Comparison of ENCODE assay signal across 23 cellular contexts in the genomic region with DNA sequence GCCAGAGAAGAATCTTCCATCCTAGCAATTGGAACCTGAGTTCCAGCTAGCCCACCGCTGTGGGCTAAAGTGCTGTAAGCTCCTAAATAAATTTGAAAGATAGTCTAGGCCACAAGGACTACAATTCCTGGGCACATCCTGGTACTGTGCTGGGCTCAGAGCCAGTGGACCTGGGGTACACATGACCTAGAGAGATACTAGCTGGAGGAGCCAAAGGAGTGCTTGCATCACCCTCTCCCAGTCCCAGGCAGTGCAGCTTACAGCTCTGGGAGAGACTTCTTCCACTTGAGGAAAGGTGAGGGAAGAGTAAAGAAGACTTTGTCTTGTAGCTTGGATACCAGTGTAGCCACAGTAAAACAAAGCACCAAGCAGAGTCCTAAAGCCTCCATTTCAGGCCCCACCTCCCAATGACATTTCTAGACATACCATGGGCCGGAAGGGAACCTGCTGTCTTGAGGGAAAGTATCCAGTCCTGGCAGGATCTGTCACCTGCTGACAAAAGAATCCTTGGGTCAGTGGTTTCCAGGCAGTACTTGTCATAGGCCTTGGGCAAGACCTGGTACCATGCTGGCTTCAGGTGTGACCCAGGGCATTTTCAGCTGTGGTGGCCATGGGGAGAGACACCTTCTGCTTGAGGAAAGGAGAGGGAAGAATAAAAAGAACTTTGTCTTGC.
DNase-seq lines count a peak whose midpoint lies in the region; ATAC-seq and TF ChIP-seq lines count a peak whose summit lies in the region.
"Had no signal": no experiment of that assay in that cellular context is flagged by ENCODE, and none has a peak within 500 bp of the region (broad histone marks: within the 10 kb centered on the region; RNA-seq: fewer than 3 reads in every experiment).

No MANE protein-coding gene starts in this region.

- BruUV-seq in Caco-2 (replicated peaks; lab: Mats Ljungman, UMichigan) (no TSS peak), IMR-90 (replicated peaks; lab: Mats Ljungman, UMichigan) (no TSS peak)

- 0 out of 4 replicates have a peak, but pooled peaks cover 0 to 10% of the 10 kb centered on the region in 2 experiments for H3K79me1 ChIP-seq in IMR-90 (ENCODE audit: low read depth in 1 of 2, low read length in 2 of 2)

- no peaks in the 10 kb centered on the region for H3K27me3 ChIP-seq in Caco-2 (replicated peaks; ENCODE audit: control insufficient read depth, insufficient read depth, low read length)
- no peaks in the 10 kb centered on the region for H3K27me3 ChIP-seq in IMR-90 (ENCODE audit: control insufficient read depth, insufficient read depth, low read length)
- H3K27me3 ChIP-seq in endodermal cell (ENCODE audit: control insufficient read depth, insufficient read depth, low read length, poor library complexity, severe bottlenecking) = no peaks in the 10 kb centered on the region
- no peaks in the 10 kb centered on the region for H3K27me3 ChIP-seq in right lobe of liver

- peak overlapping the region; percentile 30; the same call in 1 of the 2 replicates for H4K5ac ChIP-seq in IMR-90 (ENCODE audit: low read depth, low read length)

- H3K27ac ChIP-seq in IMR-90 (ENCODE audit: insufficient read depth, low read length) = peak overlapping the region; percentile 43
- H3K27ac ChIP-seq in endodermal cell (ENCODE audit: low read depth, low read length) = no peak overlapping the region
- H3K27ac ChIP-seq in right lobe of liver = no peak overlapping the region
- H3K27ac ChIP-seq in coronary artery = no peak overlapping the region
- H3K27ac ChIP-seq: skin epidermis, VCaP had no signal

- H2AFZ ChIP-seq in IMR-90 (replicated peaks; ENCODE audit: low read length, poor library complexity) = no peak overlapping the region

- H3K36me3 Mint-ChIP-seq in Caco-2 (ENCODE audit: insufficient read depth, unreplicated experiment) = peaks cover 68% of the 10 kb centered on the region
- peaks cover 51% of the 10 kb centered on the region for H3K36me3 Mint-ChIP-seq in endodermal cell (ENCODE audit: low read depth)
- peaks cover 37% of the 10 kb centered on the region for H3K36me3 Mint-ChIP-seq in endothelial cell (ENCODE audit: low read depth, unreplicated experiment)

- dilution Hi-C loops in IMR-90 (cut with HindIII; ENCODE audit: low sequenced_read_pairs, unreplicated experiment) = no loop called here

- H3K23ac ChIP-seq in IMR-90 (ENCODE audit: low read depth, low read length) = peak overlapping the region; percentile 55

- WGBS in IMR-90 (ENCODE audit: extremely low coverage in 2 of 2, insufficient read length in 1 of 2), 2 experiments = no CpG with 5 or more reads among the region's 2 CpGs
- WGBS in endodermal cell (ENCODE audit: insufficient coverage in 1 of 2, insufficient read length in 1 of 2), 2 experiments = 89 to 100% methylated on average over 1 to 2 of the region's 2 CpGs
- 83% methylated on average over 1 of the region's 2 CpGs for WGBS in right lobe of liver (ENCODE audit: insufficient coverage, low coverage, low lambda C conversion rate, missing lambda C conversion rate)

- H3K9ac ChIP-seq in IMR-90 (ENCODE audit: low read depth, low read length) (no peak overlapping the region), endodermal cell (ENCODE audit: extremely low read depth, low read length, poor library complexity, severe bottlenecking) (no peak overlapping the region)

- no peaks in the 10 kb centered on the region for H3K4me1 ChIP-seq in Caco-2
- H3K4me1 ChIP-seq in IMR-90 (ENCODE audit: control insufficient read depth, insufficient read depth, low read length) = peaks cover 16% of the 10 kb centered on the region
- no peaks in the 10 kb centered on the region for H3K4me1 ChIP-seq in endodermal cell (ENCODE audit: control insufficient read depth, insufficient read depth, low read length)
- H3K4me1 ChIP-seq in right lobe of liver = no peaks in the 10 kb centered on the region

- intact Hi-C loops in Caco-2 (cut with micrococcal nuclease; ENCODE audit: unreplicated experiment) = no loop called here
- intact Hi-C loops in IMR-90 (cut with micrococcal nuclease) = no loop called here
- intact Hi-C loops in right lobe of liver (cut with DNase I) = no loop called here

- in situ Hi-C loops in IMR-90 (cut with MboI; ENCODE audit: low sequenced_read_pairs) = no loop called here

- H2AK9ac ChIP-seq in IMR-90 (replicated peaks; ENCODE audit: low read depth, low read length, poor library complexity) = no peak overlapping the region

- no peak for TF ChIP-seq RAD21 in IMR-90 (IDR thresholded peaks at IDR 0.05; ENCODE audit: low read length)

- H2BK120ac ChIP-seq in IMR-90 (ENCODE audit: low read depth, low read length) = peak overlapping the region; percentile 83

- peak overlapping the region; percentile 77 for H2BK5ac ChIP-seq in IMR-90 (ENCODE audit: low read depth, low read length, poor library complexity, severe bottlenecking)

- H3K27ac Mint-ChIP-seq in Caco-2 (ENCODE audit: unreplicated experiment) (peak overlapping the region; percentile 27), endodermal cell (peak overlapping the region; percentile 69), endothelial cell (ENCODE audit: unreplicated experiment) (no peak overlapping the region)
- H3K27ac Mint-ChIP-seq: nephron progenitor cell had no signal

- CTCF ChIA-PET in Caco-2 (lab: Charles Lee) (no interaction called here), IMR-90 (lab: Yijun Ruan, JAX) (interaction anchor here (0.5 to 1.1 kb wide), 3 partner anchors 14 to 127 kb away, joined by 3 to 4 read pairs (median 4); no protein-coding TSS in a partner anchor)

- peak overlapping the region; percentile 81 for H2BK20ac ChIP-seq in IMR-90 (ENCODE audit: low read depth, low read length)

- H3K9me3 ChIP-seq in Caco-2 = no peaks in the 10 kb centered on the region
- no peaks in the 10 kb centered on the region for H3K9me3 ChIP-seq in IMR-90 (ENCODE audit: control insufficient read depth, insufficient read depth, low read length)
- peaks cover 31% of the 10 kb centered on the region for H3K9me3 ChIP-seq in endodermal cell (ENCODE audit: control insufficient read depth, low read length)
- H3K9me3 ChIP-seq in right lobe of liver = no peaks in the 10 kb centered on the region

- no peaks in the 10 kb centered on the region; the same call in 1 of the 2 replicates for H4K20me1 ChIP-seq in IMR-90 (ENCODE audit: insufficient read depth, low read length)

- peak overlapping the region; percentile 52; the same call in 2 of the 3 replicates for H2BK15ac ChIP-seq in IMR-90 (ENCODE audit: low read depth, low read length)

- H3K9me3 Mint-ChIP-seq in Caco-2 (ENCODE audit: unreplicated experiment) (peaks cover 13% of the 10 kb centered on the region), endodermal cell (peaks cover 13% of the 10 kb centered on the region), endothelial cell (ENCODE audit: unreplicated experiment) (no peaks in the 10 kb centered on the region)

- H3K4me3 ChIP-seq in Caco-2 (ENCODE audit: low read depth, low read length) (no peak overlapping the region), IMR-90 (ENCODE audit: insufficient read depth, low read depth, low read length) (no peak overlapping the region), endodermal cell (ENCODE audit: low read length) (no peak overlapping the region), right lobe of liver (no peak overlapping the region), coronary artery (no peak overlapping the region)
- H3K4me3 ChIP-seq: skin epidermis had no signal

- peaks cover 9% of the 10 kb centered on the region; the same call in 1 of the 2 replicates for H3K36me3 ChIP-seq in Caco-2 (ENCODE audit: control insufficient read depth, insufficient read depth, low read length)
- no peaks in the 10 kb centered on the region for H3K36me3 ChIP-seq in IMR-90 (ENCODE audit: control insufficient read depth, insufficient read depth, low read length)
- H3K36me3 ChIP-seq in endodermal cell (ENCODE audit: control insufficient read depth, insufficient read depth, low read length) = peaks cover 72% of the 10 kb centered on the region
- peaks cover 0 to 20% (median 3%) of the 10 kb centered on the region in 4 donors for H3K36me3 ChIP-seq in right lobe of liver

- H3K4ac ChIP-seq in IMR-90 (ENCODE audit: low read depth, low read length) = peak overlapping the region; percentile 78

- peak overlapping the region; percentile 68 for H4K91ac ChIP-seq in IMR-90 (ENCODE audit: insufficient read depth, low read depth, low read length)

- H3K4me1 Mint-ChIP-seq in Caco-2 (ENCODE audit: low read depth, unreplicated experiment) (no peaks in the 10 kb centered on the region), endodermal cell (peaks cover 3% of the 10 kb centered on the region), endothelial cell (ENCODE audit: unreplicated experiment) (peaks cover 10% of the 10 kb centered on the region)
- H3K4me1 Mint-ChIP-seq: CD4-positive, CD25-positive, alpha-beta regulatory T cell; central memory CD8-positive, alpha-beta T cell; nephron progenitor cell had no signal

- POLR2A ChIA-PET in Caco-2 (lab: Charles Lee) = no interaction called here
- POLR2A ChIA-PET in IMR-90 (lab: Charles Lee; ENCODE audit: unreplicated experiment) = no interaction called here

- no peak overlapping the region; the same call in 1 of the 2 replicates for H3K56ac ChIP-seq in IMR-90 (ENCODE audit: extremely low read depth, insufficient read depth, low read length)

- DNase-seq in Caco-2 (no peak), IMR-90 (no peak), endodermal cell (peak; percentile 56), right lobe of liver (no peak), coronary artery (ENCODE audit: low spot score) (no peak), endothelial cell (ENCODE audit: low spot score) (no peak)
- DNase-seq: activated CD4-positive, alpha-beta T cell treated with anti-CD3 and anti-CD28 coated beads, Interleukin-2, amount 50 U/mL, for 48 hours; activated naive CD4-positive, alpha-beta T cell; activated T-cell treated with anti-CD3 and anti-CD28 coated beads for 4 hours; CD4-positive, CD25-positive, alpha-beta regulatory T cell; DMS153; foreskin melanocyte; NCI-H1417 treated with DMSO at 0.1 percent for 48 hours; NCI-H69; nephron progenitor cell; SHP77; stimulated activated CD4-positive, alpha-beta T cell treated with anti-CD3 and anti-CD28 coated beads, Interleukin-4, amount 100 ng/mL, for 4 hours had no signal

- peak overlapping the region; percentile 25 to 41; a peak in 3 of 4 replicates for H4K8ac ChIP-seq in IMR-90 (ENCODE audit: low read depth in 2 of 2, low read length in 2 of 2)

- peak overlapping the region; percentile 90 for H2AK5ac ChIP-seq in IMR-90 (ENCODE audit: low read depth, low read length)

- H3K4me3 Mint-ChIP-seq in Caco-2 (ENCODE audit: unreplicated experiment) (no peak overlapping the region), endodermal cell (no peak overlapping the region), endothelial cell (ENCODE audit: unreplicated experiment) (no peak overlapping the region)
- H3K4me3 Mint-ChIP-seq: CD4-positive, CD25-positive, alpha-beta regulatory T cell; central memory CD8-positive, alpha-beta T cell; nephron progenitor cell had no signal

- ATAC-seq in IMR-90 (ENCODE audit: low read depth) (no peak), right lobe of liver (peak; percentile 34 to 61 (median 53)), HG02763 (IDR thresholded peaks at IDR 0.05; ENCODE audit: unreplicated experiment) (no peak), HG02642 (IDR thresholded peaks at IDR 0.05; ENCODE audit: poor library complexity, unreplicated experiment) (no peak)

- TF ChIP-seq POLR2A in IMR-90 (IDR thresholded peaks at IDR 0.05; ENCODE audit: low read depth, low read length) (no peak), right lobe of liver (IDR thresholded peaks at IDR 0.05) (no peak)

- peak overlapping the region; percentile 16; the same call in 1 of the 2 replicates for H3K18ac ChIP-seq in IMR-90 (ENCODE audit: low read depth, low read length)

- H3K14ac ChIP-seq in IMR-90 (replicated peaks; ENCODE audit: low read depth, low read length) = peak overlapping the region; percentile 56

- H3K9me1 ChIP-seq in IMR-90 (ENCODE audit: insufficient read depth, low read length) = peaks cover 13% of the 10 kb centered on the region

- H3K27me3 Mint-ChIP-seq in Caco-2 (ENCODE audit: insufficient read depth, unreplicated experiment) (no peaks in the 10 kb centered on the region), endodermal cell (ENCODE audit: insufficient read depth) (no peaks in the 10 kb centered on the region), endothelial cell (ENCODE audit: unreplicated experiment) (no peaks in the 10 kb centered on the region)
- H3K27me3 Mint-ChIP-seq: central memory CD8-positive, alpha-beta T cell; progenitor cell of endocrine pancreas had no signal

- TF ChIP-seq CTCF in Caco-2 (IDR thresholded peaks at IDR 0.05; ENCODE audit: insufficient read depth in 1 of 2, low read depth in 1 of 2, low read length in 1 of 2, severe bottlenecking in 1 of 2, unreplicated experiment in 1 of 2) (no peak), IMR-90 (conservative IDR thresholded peaks at IDR 0.05; ENCODE audit: low read depth, low read length) (no peak), endodermal cell (conservative IDR thresholded peaks at IDR 0.05) (no peak), right lobe of liver (IDR thresholded peaks at IDR 0.05) (no peak), coronary artery (IDR thresholded peaks at IDR 0.05) (no peak), endothelial cell (IDR thresholded peaks at IDR 0.05; ENCODE audit: unreplicated experiment) (no peak)

- peak overlapping the region; percentile 6; the same call in 1 of the 2 replicates for H3K4me2 ChIP-seq in IMR-90 (ENCODE audit: low read depth, low read length)

Comparison
In these comparisons a context has a peak if more than half of its experiments do, and no peak if none do; other contexts are left out.
1. ATAC-seq: peak in right lobe of liver (4 of 4); none in IMR-90 (single experiment), HG02763 (single experiment) and HG02642 (single experiment).